In the genomic region with DNA sequence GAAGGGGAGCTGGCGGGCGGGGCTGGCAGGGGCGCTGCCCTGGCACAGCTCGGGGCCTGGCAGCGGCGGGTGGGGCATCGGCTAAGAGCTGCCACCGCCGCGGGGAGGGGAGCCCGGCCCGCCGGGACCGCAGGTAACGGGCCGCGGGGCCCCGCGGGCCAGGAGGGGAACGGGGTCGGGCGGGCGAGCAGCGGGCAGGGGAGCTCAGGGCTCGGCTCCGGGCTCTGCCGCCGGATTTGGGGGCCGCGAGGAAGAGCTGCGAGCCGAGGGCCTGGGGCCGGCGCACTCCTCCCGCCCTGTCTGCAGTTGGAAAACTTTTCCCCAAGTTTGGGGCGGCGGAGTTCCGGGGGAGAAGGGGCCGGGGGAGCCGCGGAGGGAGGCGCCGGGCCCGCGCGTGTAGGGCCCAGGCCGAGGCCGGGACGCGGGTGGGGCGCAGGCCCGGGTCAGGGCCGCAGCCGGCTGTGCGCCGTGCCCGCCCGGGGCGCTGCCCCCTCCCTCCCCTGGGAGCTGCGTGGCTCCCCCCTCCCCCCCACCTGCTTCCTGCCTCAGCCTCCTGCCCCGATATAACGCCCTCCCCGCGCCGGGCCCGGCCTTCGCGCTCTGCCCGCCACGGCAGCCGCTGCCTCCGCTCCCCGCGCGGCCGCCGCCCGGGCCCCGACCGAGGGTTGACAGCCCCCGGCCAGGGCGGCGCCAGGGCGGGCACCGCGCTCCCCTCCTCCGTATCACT, we compare ENCODE assay signal across 8 cellular contexts. TPM values are rescaled to one million over a fixed set of nuclear protein-coding genes. Genes with fewer than 3 reads are reported as not detected.
DNase-seq lines count a peak whose midpoint lies in the region; ATAC-seq and TF ChIP-seq lines count a peak whose summit lies in the region.

No MANE protein-coding gene starts in this region.

- TF ChIP-seq CTCF in KMS-11 (conservative IDR thresholded peaks at IDR 0.05; ENCODE audit: low read depth, low read length) (no peak), astrocyte of the spinal cord (IDR thresholded peaks at IDR 0.05; ENCODE audit: low read depth, low read length) (no peak), tibial nerve (IDR thresholded peaks at IDR 0.05) (no peak)

- H3K27ac ChIP-seq in KMS-11 = no peak overlapping the region
- peak overlapping the region; percentile 87 to 92 (median 91) for H3K27ac ChIP-seq in tibial nerve

- peaks cover 7% of the 10 kb centered on the region; the same call in 1 of the 2 replicates for H3K27me3 ChIP-seq in KMS-11 (ENCODE audit: insufficient read depth, low read depth)
- H3K27me3 ChIP-seq in tibial nerve = peaks cover 0 to 23% of the 10 kb centered on the region in 2 donors

- H2AFZ ChIP-seq in KMS-11 (ENCODE audit: low read depth) = peak overlapping the region; percentile 47

- ATAC-seq in GM21526 (IDR thresholded peaks at IDR 0.05; ENCODE audit: low FRiP score, unreplicated experiment) (no peak), GM21360 (IDR thresholded peaks at IDR 0.05; ENCODE audit: unreplicated experiment) (no peak), GM19324 (IDR thresholded peaks at IDR 0.05; ENCODE audit: low FRiP score, unreplicated experiment) (no peak)

- peak overlapping the region; percentile 52; the same call in 1 of the 2 replicates for H3K9ac ChIP-seq in KMS-11

- in situ Hi-C loops in astrocyte of the spinal cord (cut with HindIII; ENCODE audit: low sequenced_read_pairs) = no loop called here

- no peak for TF ChIP-seq POLR2A in tibial nerve (IDR thresholded peaks at IDR 0.05)

- H3K4me2 ChIP-seq in KMS-11 = peak overlapping the region; percentile 33; the same call in 1 of the 2 replicates

- H4K20me1 ChIP-seq in KMS-11 (ENCODE audit: insufficient read depth) = no peaks in the 10 kb centered on the region

- H3K9me3 ChIP-seq in tibial nerve = no peaks in the 10 kb centered on the region

- no peak overlapping the region for H3K4me3 ChIP-seq in KMS-11 (IDR thresholded peaks at IDR 0.05; ENCODE audit: insufficient read depth, low read depth, low read length)
- H3K4me3 ChIP-seq in astrocyte of the spinal cord (ENCODE audit: low read depth, low read length) = peak overlapping the region; percentile 59
- peak overlapping the region; percentile 49 to 69 (median 58) for H3K4me3 ChIP-seq in tibial nerve

- TF ChIP-seq EP300 in tibial nerve (IDR thresholded peaks at IDR 0.05) = no peak

- DNase-seq in AG20443 (ENCODE audit: low spot score) (peak; percentile 72), astrocyte of the spinal cord (ENCODE audit: low read depth, low spot score) (peak; percentile 47), lung microvascular endothelial cell (ENCODE audit: low read depth in 2 of 2) (peak; percentile 70 to 71), tibial nerve (ENCODE audit: low spot score in 2 of 2) (no peak)

- 6 to 8% methylated on average over 12 to 23 of the region's 87 CpGs for WGBS in tibial nerve, 2 donors

- H3K79me2 ChIP-seq in KMS-11 (ENCODE audit: insufficient read depth, low read depth) = no peaks in the 10 kb centered on the region

- no peaks in the 10 kb centered on the region for H3K36me3 ChIP-seq in KMS-11 (ENCODE audit: insufficient read depth)
- peaks cover 0 to 35% (median 0%) of the 10 kb centered on the region in 3 donors for H3K36me3 ChIP-seq in tibial nerve

- H3K4me1 ChIP-seq in KMS-11 (ENCODE audit: low read depth, poor library complexity, severe bottlenecking) (no peaks in the 10 kb centered on the region), tibial nerve (peaks cover 2 to 84% (median 44%) of the 10 kb centered on the region in 4 donors)

RNA-seq across cellular contexts. Expression of a gene that starts 0.8 kb away (rescaled TPM):
- total RNA-seq in lung microvascular endothelial cell (32.0 and 50.4 TPM in 2 replicates), tibial nerve (10 to 100 TPM; 27.6 to 64.7 (median 50.0) TPM)

RNA-seq across cellular contexts. Expression of a gene that starts 13.8 kb away (rescaled TPM):
- 48.2 and 49.5 TPM in 2 replicates for total RNA-seq in lung microvascular endothelial cell
- 10 to 100 TPM; 18.6 to 37.3 (median 35.0) TPM for total RNA-seq in tibial nerve

RNA-seq across cellular contexts. Expression of a gene that starts 25.7 kb away (rescaled TPM):
- total RNA-seq in lung microvascular endothelial cell (8.5 and 14.3 TPM in 2 replicates), tibial nerve (100 to 1,000 TPM in 1 of 4 donors, 10 to 100 TPM in 3; 56.3 to 137 (median 63.9) TPM)

RNA-seq across cellular contexts. Expression of a gene that starts 30.5 kb away (rescaled TPM):
- total RNA-seq in lung microvascular endothelial cell (0.22 and 0.40 TPM in 2 replicates), tibial nerve (10 to 100 TPM in 1 of 4 donors, 1 to 10 TPM in 3; 7.3 to 12.6 (median 7.8) TPM)

Comparison
In these comparisons a context has a peak if more than half of its experiments do, and no peak if none do; other contexts are left out.
1. DNase-seq: peak in AG20443 (single experiment), astrocyte of the spinal cord (single experiment) and lung microvascular endothelial cell (2 of 2); none in tibial nerve (0 of 2).